11 cellular contexts compared by ENCODE assay signal in the genomic region with DNA sequence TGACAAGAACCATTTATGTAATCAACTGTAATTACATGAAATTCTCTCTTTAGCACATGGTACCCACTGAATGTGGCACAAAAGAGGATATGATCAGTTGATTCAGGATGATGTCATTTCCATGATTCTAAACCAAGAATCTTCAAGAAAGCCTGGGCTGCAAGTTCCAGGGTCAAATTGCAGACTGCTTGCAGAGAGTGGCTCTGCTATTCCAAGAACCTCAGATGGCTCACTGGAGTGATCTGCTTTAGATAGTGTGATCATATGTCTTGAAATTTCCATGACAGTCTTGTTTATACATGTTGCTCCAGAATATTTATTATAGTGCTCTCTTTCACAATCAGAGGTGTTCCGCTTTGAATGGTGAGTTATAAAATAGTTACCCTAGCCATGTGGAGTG.
DNase-seq lines count a peak whose midpoint lies in the region; ATAC-seq, FAIRE-seq and TF ChIP-seq lines count a peak whose summit lies in the region.
"Had no signal": no experiment of that assay in that cellular context is flagged by ENCODE, and none has a peak within 500 bp of the region (broad histone marks: within the 10 kb centered on the region; RNA-seq: fewer than 3 reads in every experiment).

No MANE protein-coding gene starts in this region.

- H3K4me1 ChIP-seq in endothelial cell of umbilical vein (ENCODE audit: control insufficient read depth, extremely low read depth, insufficient read depth, low read length) (peaks cover 12% of the 10 kb centered on the region), GM23338 (ENCODE audit: insufficient read depth) (no peaks in the 10 kb centered on the region), BE2C (peaks cover 20% of the 10 kb centered on the region)

- intact Hi-C loops in endothelial cell of umbilical vein (cut with micrococcal nuclease), result loop anchor here (2.0 kb wide), 1 partner anchor 48 kb away; no protein-coding TSS in a partner anchor

- H4K20me1 ChIP-seq in endothelial cell of umbilical vein (replicated peaks; ENCODE audit: control insufficient read depth, extremely low read depth, insufficient read depth, low read length), result no peaks in the 10 kb centered on the region
- H4K20me1 ChIP-seq in GM23338 (replicated peaks; ENCODE audit: insufficient read depth), result no peaks in the 10 kb centered on the region

- FAIRE-seq in endothelial cell of umbilical vein (lab: Jason Lieb, UNC), result peak; percentile 84

- H3K27ac Mint-ChIP-seq in GM23338, result no peak overlapping the region

- H3K4me3 Mint-ChIP-seq in GM23338, result no peak overlapping the region

- no peaks in the 10 kb centered on the region for H3F3A ChIP-seq in GM23338 (replicated peaks; ENCODE audit: low read depth)

- H3K9me1 ChIP-seq in endothelial cell of umbilical vein (replicated peaks; ENCODE audit: control insufficient read depth, extremely low read depth, insufficient read depth, low read length), result no peaks in the 10 kb centered on the region

- ATAC-seq in GM19372 (IDR thresholded peaks at IDR 0.05; ENCODE audit: low read depth, unreplicated experiment) (peak; percentile 48), HG03558 (IDR thresholded peaks at IDR 0.05; ENCODE audit: extremely low read depth, unreplicated experiment) (peak; percentile 41), GM23338 (no peak)
- ATAC-seq: lower lobe of right lung had no signal

- H3K9me3 ChIP-seq in endothelial cell of umbilical vein (replicated peaks; ENCODE audit: control insufficient read depth, insufficient read depth, low read length), result no peaks in the 10 kb centered on the region
- no peaks in the 10 kb centered on the region for H3K9me3 ChIP-seq in BE2C
- H3K9me3 ChIP-seq: lower lobe of right lung had no signal

- CTCF ChIA-PET in endothelial cell of umbilical vein (lab: Charles Lee), result interaction anchor here (1.1 kb wide), 1 partner anchor 10 kb away, joined by 3 read pairs; no protein-coding TSS in a partner anchor

- peak; percentile 70 for DNase-seq in AG10803 (ENCODE audit: low read depth)
- peak; percentile 50 for DNase-seq in endothelial cell of umbilical vein (ENCODE audit: low read depth, low spot score)
- no peak for DNase-seq in GM23338 (ENCODE audit: low spot score)
- no peak for DNase-seq in NCI-H82 (lab: John Stamatoyannopoulos, UW)
- DNase-seq in BE2C, result no peak
- no peak for DNase-seq in NCI-H128 (lab: John Stamatoyannopoulos, UW; ENCODE audit: unreplicated experiment)
- DNase-seq: activated naive CD4-positive, alpha-beta T cell; lower lobe of right lung; NCI-H345 had no signal

- H3K79me2 ChIP-seq in endothelial cell of umbilical vein (ENCODE audit: control insufficient read depth, insufficient read depth, low read length) (no peaks in the 10 kb centered on the region), GM23338 (replicated peaks; ENCODE audit: insufficient read depth) (no peaks in the 10 kb centered on the region)

- H3K27ac ChIP-seq in endothelial cell of umbilical vein (ENCODE audit: insufficient read depth, low read depth, low read length) (no peak overlapping the region), GM23338 (ENCODE audit: low read depth) (no peak overlapping the region)
- H3K27ac ChIP-seq: lower lobe of right lung had no signal

- no peak for TF ChIP-seq POLR2A in endothelial cell of umbilical vein (IDR thresholded peaks at IDR 0.05; ENCODE audit: low read depth, low read length)

- H3K9ac ChIP-seq in endothelial cell of umbilical vein (replicated peaks; ENCODE audit: extremely low read depth, insufficient read depth, low read length), result no peak overlapping the region

- H3K4me3 ChIP-seq in AG10803 (ENCODE audit: low read length) (no peak overlapping the region), endothelial cell of umbilical vein (replicated peaks in 1 of 3; ENCODE audit: insufficient read depth in 1 of 3, low read depth in 1 of 3, low read length in 3 of 3) (no peak overlapping the region), GM23338 (no peak overlapping the region), BE2C (ENCODE audit: low read depth, low read length) (no peak overlapping the region)
- H3K4me3 ChIP-seq: lower lobe of right lung had no signal

- H3K27me3 Mint-ChIP-seq in GM23338 (ENCODE audit: insufficient read depth, low read depth, poor library complexity), result peaks cover 2% of the 10 kb centered on the region

- H3K36me3 Mint-ChIP-seq in GM23338 (ENCODE audit: low read depth), result no peaks in the 10 kb centered on the region

- H3K4me1 Mint-ChIP-seq in GM23338, result no peaks in the 10 kb centered on the region

- POLR2A ChIA-PET in endothelial cell of umbilical vein (lab: Charles Lee), result no interaction called here

- H3K27me3 ChIP-seq in endothelial cell of umbilical vein (ENCODE audit: control insufficient read depth in 2 of 2, insufficient read depth in 2 of 2, low read length in 2 of 2) (no peaks in the 10 kb centered on the region), GM23338 (ENCODE audit: insufficient read depth) (no peaks in the 10 kb centered on the region), BE2C (no peaks in the 10 kb centered on the region)

- H2AFZ ChIP-seq in endothelial cell of umbilical vein (ENCODE audit: low read depth, low read length) (no peak overlapping the region), GM23338 (no peak overlapping the region)

- no peaks in the 10 kb centered on the region for H3K9me2 ChIP-seq in GM23338 (ENCODE audit: insufficient read depth)

- dilution Hi-C loops in endothelial cell of umbilical vein (cut with MboI; ENCODE audit: extremely low pct_ligation_motif_present, low sequenced_read_pairs), result no loop called here

- H3K36me3 ChIP-seq in endothelial cell of umbilical vein (ENCODE audit: control insufficient read depth in 2 of 2, extremely low read depth in 1 of 2, insufficient read depth in 2 of 2, low read length in 2 of 2) (no peaks in the 10 kb centered on the region), GM23338 (ENCODE audit: insufficient read depth) (no peaks in the 10 kb centered on the region), BE2C (no peaks in the 10 kb centered on the region)
- H3K36me3 ChIP-seq: lower lobe of right lung had no signal

- BruUV-seq in endothelial cell of umbilical vein (replicated peaks; lab: Mats Ljungman, UMichigan), result no TSS peak

- no peaks in the 10 kb centered on the region for H3K9me3 Mint-ChIP-seq in GM23338

- H3K4me2 ChIP-seq in endothelial cell of umbilical vein (ENCODE audit: insufficient read depth, low read length) (no peak overlapping the region), GM23338 (no peak overlapping the region)

- TF ChIP-seq CTCF in AG10803 (conservative IDR thresholded peaks at IDR 0.05; ENCODE audit: low read length) (no peak), endothelial cell of umbilical vein (IDR thresholded peaks at IDR 0.05; ENCODE audit: extremely low read depth in 1 of 2, insufficient read depth in 1 of 2, low read depth in 1 of 2, low read length in 2 of 2) (no peak), GM23338 (conservative IDR thresholded peaks at IDR 0.05; ENCODE audit: low read depth in 2 of 2) (no peak), BE2C (IDR thresholded peaks at IDR 0.05; ENCODE audit: low read depth, low read length) (no peak)

TF ChIP-seq in endothelial cell of umbilical vein, 7 proteins besides CTCF, POLR2A, EP300 and RAD21:
- TF ChIP-seq POLR2AphosphoS5 (IDR thresholded peaks at IDR 0.05; ENCODE audit: insufficient read depth, low read depth, low read length) (no peak), EZH2 (IDR thresholded peaks at IDR 0.05; ENCODE audit: borderline replicate concordance, low read depth, low read length, severe bottlenecking) (no peak), JUN (IDR thresholded peaks at IDR 0.05; ENCODE audit: borderline replicate concordance, insufficient read depth, insufficient read length, low read depth) (peak; percentile 49), FOS (IDR thresholded peaks at IDR 0.05; ENCODE audit: borderline replicate concordance, insufficient read depth, low read length) (peak; percentile 73), MYC (IDR thresholded peaks at IDR 0.05; ENCODE audit: low read depth, low read length) (no peak), GATA2 (IDR thresholded peaks at IDR 0.05; ENCODE audit: insufficient read depth, insufficient read length, low read depth, low read length) (peak; percentile 48)
- TF ChIP-seq, protein P1, sequence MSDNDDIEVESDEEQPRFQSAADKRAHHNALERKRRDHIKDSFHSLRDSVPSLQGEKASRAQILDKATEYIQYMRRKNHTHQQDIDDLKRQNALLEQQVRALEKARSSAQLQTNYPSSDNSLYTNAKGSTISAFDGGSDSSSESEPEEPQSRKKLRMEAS (IDR thresholded peaks at IDR 0.05; ENCODE audit: insufficient read depth, insufficient read length), result no peak
TF ChIP-seq in endothelial cell of umbilical vein: peak in this region for 3.

TF ChIP-seq in GM23338, 12 proteins besides CTCF, POLR2A, EP300 and RAD21 (continues in another document):
- no peak for TF ChIP-seq STAT1 (IDR thresholded peaks at IDR 0.05; ENCODE audit: unreplicated experiment)
- no peak for TF ChIP-seq ZNF114 (CRISPR knock-in tag; IDR thresholded peaks at IDR 0.05)
- TF ChIP-seq JUNB (IDR thresholded peaks at IDR 0.05; ENCODE audit: unreplicated experiment), result no peak
- TF ChIP-seq ZNF331 (CRISPR knock-in tag; IDR thresholded peaks at IDR 0.05; ENCODE audit: low read depth), result no peak
- no peak for TF ChIP-seq CREB1 (CRISPR knock-in tag; IDR thresholded peaks at IDR 0.05; ENCODE audit: low read depth)

Comparison
In these comparisons a context has a peak if more than half of its experiments do, and no peak if none do; other contexts are left out.
1. DNase-seq: peak in AG10803 (single experiment) and endothelial cell of umbilical vein (single experiment); none in GM23338 (single experiment), NCI-H82 (single experiment), BE2C (single experiment) and NCI-H128 (single experiment).